In the genomic region with DNA sequence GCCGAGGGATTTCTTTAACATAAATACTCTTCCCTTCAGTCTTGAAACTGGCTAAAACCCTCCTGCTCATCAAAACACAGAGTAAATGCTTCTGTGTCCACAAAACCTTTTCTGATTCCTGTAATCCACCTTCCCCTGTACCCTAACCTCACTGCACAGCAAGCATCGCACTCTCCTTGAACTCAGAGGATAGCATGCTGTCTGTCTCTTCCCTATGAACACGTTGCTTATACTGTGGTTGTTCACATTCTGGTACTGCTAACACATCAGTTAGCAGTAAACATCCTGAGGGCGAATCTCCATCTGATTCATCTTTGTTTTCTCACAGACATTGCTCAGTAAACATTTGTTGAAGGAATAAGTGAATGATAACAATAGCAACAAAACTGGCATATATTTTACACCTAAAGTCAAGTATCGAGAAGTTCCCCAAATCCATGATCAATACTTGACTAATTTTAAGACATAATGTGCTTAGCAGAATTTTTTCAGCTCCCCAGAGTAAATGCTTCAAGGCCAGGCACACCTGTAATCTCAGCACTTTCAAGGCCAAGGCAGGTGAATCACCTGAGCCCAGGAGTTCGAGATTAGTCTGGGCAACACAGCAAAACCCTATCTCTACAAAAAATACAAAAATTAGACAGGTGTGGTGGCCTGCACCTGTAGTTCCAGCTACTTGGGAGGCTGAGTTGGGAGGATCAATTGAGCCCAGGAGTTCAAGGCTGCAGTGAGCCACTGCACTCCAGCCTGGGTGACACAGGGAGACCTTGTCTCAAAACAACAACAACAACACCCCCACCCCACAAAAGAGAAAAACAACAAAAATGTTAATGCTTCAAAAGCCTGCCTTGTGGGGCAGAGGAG, we compare ENCODE assay signal across 14 cellular contexts. TPM values are rescaled to one million over a fixed set of nuclear protein-coding genes. Genes with fewer than 3 reads are reported as not detected.
DNase-seq lines count a peak whose midpoint lies in the region; ATAC-seq, FAIRE-seq and TF ChIP-seq lines count a peak whose summit lies in the region.
"Had no signal": no experiment of that assay in that cellular context is flagged by ENCODE, and none has a peak within 500 bp of the region (broad histone marks: within the 10 kb centered on the region; RNA-seq: fewer than 3 reads in every experiment).

No MANE protein-coding gene starts in this region.

- H3K36me3 ChIP-seq in endodermal cell (ENCODE audit: control insufficient read depth, insufficient read depth, low read length) (no peaks in the 10 kb centered on the region), small intestine (ENCODE audit: control insufficient read depth in 2 of 2, insufficient read depth in 2 of 2, low read length in 2 of 2) (no peaks in the 10 kb centered on the region)
- H3K36me3 ChIP-seq: gastroesophageal sphincter had no signal

- H3K4me3 Mint-ChIP-seq in T-helper 1 cell treated with Interleukin-12 subunit alpha and Interleukin-12 subunit beta and Interleukin-4 antibody, amounts not matched to agents 30 μg/mL and 1 μg/mL, for 36 hours: peak overlapping the region; percentile 30
- no peak overlapping the region for H3K4me3 Mint-ChIP-seq in endodermal cell

- no peak overlapping the region for H3K9ac ChIP-seq in endodermal cell (ENCODE audit: extremely low read depth, low read length, poor library complexity, severe bottlenecking)
- H3K9ac ChIP-seq: KMS-11 had no signal

- H3K27ac ChIP-seq in endodermal cell (ENCODE audit: low read depth, low read length): no peak overlapping the region
- peak overlapping the region; percentile 5 to 93 for H3K27ac ChIP-seq in small intestine (ENCODE audit: low read depth in 1 of 2, low read length in 1 of 2)
- H3K27ac ChIP-seq: KMS-11 had no signal

- TF ChIP-seq CTCF in endodermal cell (conservative IDR thresholded peaks at IDR 0.05): no peak

- WGBS in endodermal cell (ENCODE audit: insufficient coverage in 1 of 2, insufficient read length in 1 of 2), 2 experiments: 89 to 96% methylated on average over 4 to 6 of the region's 6 CpGs
- 66 to 71% (median 68%) methylated on average over 6 of the region's 6 CpGs for WGBS in small intestine, 3 donors

- DNase-seq in activated CD4-positive, CD25-positive, alpha-beta regulatory T cell treated with anti-CD3 and anti-CD28 coated beads, Interleukin-2, amount 50 U/mL, for 72 hours: no peak
- DNase-seq in endodermal cell (peak; percentile 32), small intestine (peak; percentile 39), RPMI8226 (no peak), T-helper 9 cell (no peak), COLO829 (ENCODE audit: low spot score) (no peak)
- DNase-seq: 8988T, activated T-cell treated with anti-CD3 and anti-CD28 coated beads for 4 hours, NCI-H2081 treated with DMSO at 0.1 percent for 48 hours had no signal

- H3K27me3 ChIP-seq in endodermal cell (ENCODE audit: control insufficient read depth, insufficient read depth, low read length, poor library complexity, severe bottlenecking): no peaks in the 10 kb centered on the region
- no peaks in the 10 kb centered on the region for H3K27me3 ChIP-seq in small intestine (ENCODE audit: control insufficient read depth in 2 of 2, insufficient read depth in 2 of 2, low read length in 2 of 2)
- H3K27me3 ChIP-seq: gastroesophageal sphincter had no signal

- H3K9me3 Mint-ChIP-seq in T-helper 1 cell treated with Interleukin-12 subunit alpha and Interleukin-12 subunit beta and Interleukin-4 antibody, amounts not matched to agents 30 μg/mL and 1 μg/mL, for 36 hours: peaks cover 7% of the 10 kb centered on the region
- peaks cover 5% of the 10 kb centered on the region for H3K9me3 Mint-ChIP-seq in endodermal cell

- H3K9me3 ChIP-seq in endodermal cell (ENCODE audit: control insufficient read depth, low read length): peaks cover 1% of the 10 kb centered on the region
- H3K9me3 ChIP-seq in small intestine (ENCODE audit: control insufficient read depth, low read depth): no peaks in the 10 kb centered on the region
- H3K9me3 ChIP-seq: gastroesophageal sphincter had no signal

- ATAC-seq in activated CD4-positive, CD25-positive, alpha-beta regulatory T cell treated with anti-CD3 and anti-CD28 coated beads, Interleukin-2, amount 50 U/mL, for 24 hours: peak; percentile 18 to 34
- ATAC-seq: gastroesophageal sphincter, HCT116 had no signal

- H3K4me1 Mint-ChIP-seq in T-helper 1 cell treated with Interleukin-12 subunit alpha and Interleukin-12 subunit beta and Interleukin-4 antibody, amounts not matched to agents 30 μg/mL and 1 μg/mL, for 36 hours (ENCODE audit: low read depth): peaks cover 63% of the 10 kb centered on the region
- H3K4me1 Mint-ChIP-seq in endodermal cell: peaks cover 18% of the 10 kb centered on the region

- H3K4me3 ChIP-seq in endodermal cell (ENCODE audit: low read length): no peak overlapping the region
- no peak overlapping the region for H3K4me3 ChIP-seq in small intestine (ENCODE audit: low read depth in 1 of 2, low read length in 2 of 2)
- H3K4me3 ChIP-seq: gastroesophageal sphincter had no signal

- FAIRE-seq in small intestine (lab: Jason Lieb, UNC): no peak

- peaks cover 14% of the 10 kb centered on the region for H3K36me3 Mint-ChIP-seq in T-helper 1 cell treated with Interleukin-12 subunit alpha and Interleukin-12 subunit beta and Interleukin-4 antibody, amounts not matched to agents 30 μg/mL and 1 μg/mL, for 36 hours (ENCODE audit: low read depth)
- peaks cover 2% of the 10 kb centered on the region for H3K36me3 Mint-ChIP-seq in endodermal cell (ENCODE audit: low read depth)

- H3K27me3 Mint-ChIP-seq in T-helper 1 cell treated with Interleukin-12 subunit alpha and Interleukin-12 subunit beta and Interleukin-4 antibody, amounts not matched to agents 30 μg/mL and 1 μg/mL, for 36 hours (ENCODE audit: low read depth): no peaks in the 10 kb centered on the region
- no peaks in the 10 kb centered on the region for H3K27me3 Mint-ChIP-seq in endodermal cell (ENCODE audit: insufficient read depth)

- peak overlapping the region; percentile 98 for H3K27ac Mint-ChIP-seq in T-helper 1 cell treated with Interleukin-12 subunit alpha and Interleukin-12 subunit beta and Interleukin-4 antibody, amounts not matched to agents 30 μg/mL and 1 μg/mL, for 36 hours
- no peak overlapping the region for H3K27ac Mint-ChIP-seq in endodermal cell

- H3K4me1 ChIP-seq in endodermal cell (ENCODE audit: control insufficient read depth, insufficient read depth, low read length): peaks cover 3% of the 10 kb centered on the region
- H3K4me1 ChIP-seq in small intestine (ENCODE audit: control insufficient read depth in 2 of 2, insufficient read depth in 1 of 2, low read depth in 1 of 2, low read length in 1 of 2): peaks cover 0 to 10% of the 10 kb centered on the region in 2 donors

RNA-seq across cellular contexts. Expression of gene LPIN2, which starts 45.6 kb away (rescaled TPM):
- 10 to 100 TPM; 22.9 to 31.8 TPM for total RNA-seq in endodermal cell
- polyA plus RNA-seq in endodermal cell (2013, experiment 1 of 2): 22.0 TPM
- polyA plus RNA-seq in endodermal cell (2013, experiment 2 of 2): 24.4 TPM
- 10 to 100 TPM; 20.0 to 91.5 (median 63.0) TPM for polyA plus RNA-seq in small intestine

Comparison
In these comparisons a context has a peak if more than half of its experiments do, and no peak if none do; other contexts are left out.
1. DNase-seq: peak in endodermal cell (single experiment) and small intestine (single experiment); none in activated CD4-positive, CD25-positive, alpha-beta regulatory T cell treated with anti-CD3 and anti-CD28 coated beads, Interleukin-2, amount 50 U/mL, for 72 hours (single experiment), RPMI8226 (single experiment), T-helper 9 cell (single experiment) and COLO829 (single experiment).